ENCODE assay signal across 8 cellular contexts in genomic region chr2:54722641-54723299, GRCh38. TPM values are rescaled to one million over a fixed set of nuclear protein-coding genes. Genes with fewer than 3 reads are reported as not detected.
DNase-seq lines count a peak whose midpoint lies in the region; ATAC-seq and TF ChIP-seq lines count a peak whose summit lies in the region.

No MANE protein-coding gene starts in this region.

- no peak for ATAC-seq in CD4-positive, alpha-beta T cell (ENCODE audit: poor library complexity)
- ATAC-seq in HG02943 (IDR thresholded peaks at IDR 0.05; ENCODE audit: low read depth, unreplicated experiment): peak; percentile 3
- ATAC-seq in GM21619 (IDR thresholded peaks at IDR 0.05; ENCODE audit: unreplicated experiment): no peak

- H3K4me1 ChIP-seq in iPS-18a (ENCODE audit: control insufficient read depth, low read depth, low read length) (no peaks in the 10 kb centered on the region), stomach smooth muscle (ENCODE audit: control insufficient read depth, insufficient read depth, low read length) (peaks cover 5% of the 10 kb centered on the region)

- H3K9me3 ChIP-seq in CD4-positive, alpha-beta T cell (ENCODE audit: control insufficient read depth, low read length): no peaks in the 10 kb centered on the region
- no peaks in the 10 kb centered on the region for H3K9me3 ChIP-seq in iPS-18a (ENCODE audit: control insufficient read depth, low read depth, low read length)
- H3K9me3 ChIP-seq in stomach smooth muscle (ENCODE audit: control insufficient read depth in 2 of 2, low read length in 2 of 2): no peaks in the 10 kb centered on the region

- POLR2A ChIA-PET in CD4-positive, alpha-beta T cell (lab: Charles Lee): interaction anchor here (0.7 to 1.8 kb wide), 11 partner anchors 13 to 896 kb away, joined by 3 to 8 read pairs (median 4); partner anchors contain the start of genes ACYP2, CLHC1, RPS27A and RTN4

- intact Hi-C loops in CD4-positive, alpha-beta T cell (cut with DNase I, micrococcal nuclease): loop anchor here (1.0 to 10.0 kb wide), 14 partner anchors 150 to 970 kb away; partner anchors contain the start of genes ACYP2 (in 2 of the 2), PPP4R3B (in 2 of the 2), ASB3 (in 1 of the 2) and CFAP36 (in 1 of the 2)
- intact Hi-C loops in activated T-helper 1 cell treated with anti-CD3 and anti-CD28 coated beads, Interleukin-12 subunit alpha, Interleukin-12 subunit beta, Interleukin-2, Interleukin-4 antibody, amounts not matched to agents 30 ng/mL and 10 ng/mL and 1 ng/mL, durations not matched to agents 14 hours and 24 hours and 36 hours (cut with micrococcal nuclease): loop anchor here (1.0 to 10.0 kb wide), 21 partner anchors 18 to 970 kb away; partner anchors contain the start of genes ACYP2, ASB3, CCDC88A and CFAP36

- TF ChIP-seq CTCF in CD4-positive, alpha-beta T cell (IDR thresholded peaks at IDR 0.05): no peak

- peaks cover 17% of the 10 kb centered on the region for H3K27me3 ChIP-seq in CD4-positive, alpha-beta T cell (ENCODE audit: control insufficient read depth, insufficient read depth, low read length)
- H3K27me3 ChIP-seq in iPS-18a (ENCODE audit: control insufficient read depth, insufficient read depth, low read length) (peaks cover 50% of the 10 kb centered on the region), stomach smooth muscle (ENCODE audit: control insufficient read depth in 1 of 2, insufficient read depth in 2 of 2, low read length in 2 of 2) (peaks cover 4 to 10% of the 10 kb centered on the region in 2 donors)

- H3K4me3 ChIP-seq in iPS-18a (ENCODE audit: low read length): peak overlapping the region; percentile 95
- H3K4me3 ChIP-seq in stomach smooth muscle (ENCODE audit: low read length in 2 of 2): peak overlapping the region; percentile 85 to 91

- H3K9ac ChIP-seq in iPS-18a (ENCODE audit: low read length): peak overlapping the region; percentile 75
- peak overlapping the region; percentile 65 to 72 for H3K9ac ChIP-seq in stomach smooth muscle (ENCODE audit: low read length in 2 of 2)

- no peaks in the 10 kb centered on the region for H3K9me3 Mint-ChIP-seq in CD4-positive, alpha-beta T cell
- H3K9me3 Mint-ChIP-seq in activated T-helper 1 cell treated with anti-CD3 and anti-CD28 coated beads, Interleukin-12 subunit alpha, Interleukin-12 subunit beta, Interleukin-2, Interleukin-4 antibody, amounts not matched to agents 30 ng/mL and 10 ng/mL and 1 ng/mL, durations not matched to agents 14 hours and 24 hours and 36 hours: no peaks in the 10 kb centered on the region

- peaks cover 21% of the 10 kb centered on the region for H3K4me1 Mint-ChIP-seq in CD4-positive, alpha-beta T cell (ENCODE audit: low read depth)
- H3K4me1 Mint-ChIP-seq in activated T-helper 1 cell treated with anti-CD3 and anti-CD28 coated beads, Interleukin-12 subunit alpha, Interleukin-12 subunit beta, Interleukin-2, Interleukin-4 antibody, amounts not matched to agents 30 ng/mL and 10 ng/mL and 1 ng/mL, durations not matched to agents 14 hours and 24 hours and 36 hours (ENCODE audit: low read depth): peaks cover 14% of the 10 kb centered on the region

- peak overlapping the region; percentile 90 for H3K4me3 Mint-ChIP-seq in CD4-positive, alpha-beta T cell
- peak overlapping the region; percentile 87 for H3K4me3 Mint-ChIP-seq in activated T-helper 1 cell treated with anti-CD3 and anti-CD28 coated beads, Interleukin-12 subunit alpha, Interleukin-12 subunit beta, Interleukin-2, Interleukin-4 antibody, amounts not matched to agents 30 ng/mL and 10 ng/mL and 1 ng/mL, durations not matched to agents 14 hours and 24 hours and 36 hours

- no peak overlapping the region for H3K27ac ChIP-seq in CD4-positive, alpha-beta T cell (ENCODE audit: low read depth, low read length)
- H3K27ac ChIP-seq in iPS-18a (ENCODE audit: low read length) (no peak overlapping the region), stomach smooth muscle (ENCODE audit: low read length) (peak overlapping the region; percentile 20)

- H3K27ac Mint-ChIP-seq in CD4-positive, alpha-beta T cell: peak overlapping the region; percentile 28
- peak overlapping the region; percentile 49 for H3K27ac Mint-ChIP-seq in activated T-helper 1 cell treated with anti-CD3 and anti-CD28 coated beads, Interleukin-12 subunit alpha, Interleukin-12 subunit beta, Interleukin-2, Interleukin-4 antibody, amounts not matched to agents 30 ng/mL and 10 ng/mL and 1 ng/mL, durations not matched to agents 14 hours and 24 hours and 36 hours

- CTCF ChIA-PET in CD4-positive, alpha-beta T cell (lab: Charles Lee): interaction anchor here (1.0 to 1.4 kb wide), 4 partner anchors 18 to 606 kb away, joined by 3 to 4 read pairs (median 3); no protein-coding TSS in a partner anchor

- no peaks in the 10 kb centered on the region for H3K36me3 Mint-ChIP-seq in CD4-positive, alpha-beta T cell (ENCODE audit: low read depth)
- H3K36me3 Mint-ChIP-seq in activated T-helper 1 cell treated with anti-CD3 and anti-CD28 coated beads, Interleukin-12 subunit alpha, Interleukin-12 subunit beta, Interleukin-2, Interleukin-4 antibody, amounts not matched to agents 30 ng/mL and 10 ng/mL and 1 ng/mL, durations not matched to agents 14 hours and 24 hours and 36 hours (ENCODE audit: low read depth): peaks cover 1% of the 10 kb centered on the region

- H3K36me3 ChIP-seq in iPS-18a (ENCODE audit: control insufficient read depth, low read depth, low read length) (no peaks in the 10 kb centered on the region), stomach smooth muscle (ENCODE audit: control insufficient read depth in 2 of 2, insufficient read depth in 2 of 2, low read length in 2 of 2) (no peaks in the 10 kb centered on the region)

- H3K27me3 Mint-ChIP-seq in CD4-positive, alpha-beta T cell: peaks cover 66% of the 10 kb centered on the region
- H3K27me3 Mint-ChIP-seq in activated T-helper 1 cell treated with anti-CD3 and anti-CD28 coated beads, Interleukin-12 subunit alpha, Interleukin-12 subunit beta, Interleukin-2, Interleukin-4 antibody, amounts not matched to agents 30 ng/mL and 10 ng/mL and 1 ng/mL, durations not matched to agents 14 hours and 24 hours and 36 hours (ENCODE audit: insufficient read depth): peaks cover 70% of the 10 kb centered on the region

- no peak for DNase-seq in CD4-positive, alpha-beta T cell
- DNase-seq in activated T-helper 1 cell treated with anti-CD3 and anti-CD28 coated beads, Interleukin-12 subunit alpha, Interleukin-12 subunit beta, Interleukin-2, Interleukin-4 antibody, amounts not matched to agents 30 ng/mL and 10 ng/mL and 1 ng/mL, durations not matched to agents 14 hours and 24 hours and 36 hours (ENCODE audit: low spot score): no peak
- DNase-seq in SIG-M5 (lab: John Stamatoyannopoulos, UW) (no peak), nucleus accumbens (lab: John Stamatoyannopoulos, UW) (no peak)

RNA-seq across cellular contexts. Expression of gene EML6, which starts 0.7 kb away (rescaled TPM):
- total RNA-seq in CD4-positive, alpha-beta T cell: under 1 TPM; 0.22 to 0.34 TPM
- 0.37 and 0.44 TPM in 2 replicates for total RNA-seq in activated T-helper 1 cell treated with anti-CD3 and anti-CD28 coated beads, Interleukin-12 subunit alpha, Interleukin-12 subunit beta, Interleukin-2, Interleukin-4 antibody, amounts not matched to agents 30 ng/mL and 10 ng/mL and 1 ng/mL, durations not matched to agents 14 hours and 24 hours and 36 hours
